8 cellular contexts compared by ENCODE assay signal in the genomic region with DNA sequence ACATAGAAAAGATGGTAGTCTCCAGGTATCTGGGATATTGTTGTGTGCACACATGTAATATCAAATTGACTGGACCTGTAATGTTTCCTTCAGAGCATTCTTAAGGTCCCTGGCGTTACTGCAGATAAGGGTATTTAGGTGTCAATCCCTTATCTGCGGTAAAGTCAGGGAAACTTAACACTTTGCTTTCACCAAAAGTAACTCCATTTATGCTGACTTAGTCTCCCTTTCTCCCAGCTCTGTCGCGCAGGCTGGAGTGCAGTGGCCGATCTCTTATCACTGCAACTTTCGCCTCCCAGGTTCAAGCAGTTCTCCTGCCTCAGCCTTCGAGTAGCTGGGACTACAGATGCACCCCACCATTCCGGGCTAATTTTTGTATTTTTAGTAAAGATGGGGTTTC.
DNase-seq lines count a peak whose midpoint lies in the region; TF ChIP-seq lines count a peak whose summit lies in the region.

No MANE protein-coding gene starts in this region.

- DNase-seq in OCI-M1 (lab: John Stamatoyannopoulos, UW) (peak; percentile 35), epithelial cell of esophagus (ENCODE audit: low read depth) (no peak), hypothalamus (lab: John Stamatoyannopoulos, UW) (no peak), 8988T (no peak)
- DNase-seq in NK-92 treated with Interleukin-12 subunit alpha and Interleukin-12 subunit beta, amount 100 ng/mL, for 24 hours (lab: John Stamatoyannopoulos, UW): no peak
- no peak for DNase-seq in stimulated activated CD4-positive, alpha-beta T cell treated with anti-CD3 and anti-CD28 coated beads, Interleukin-2, amount 100 ng/mL, for 48 hours

- TF ChIP-seq CTCF in DOHH2 (IDR thresholded peaks at IDR 0.05; ENCODE audit: low read depth, low read length, poor library complexity, severe bottlenecking) (no peak), epithelial cell of esophagus (IDR thresholded peaks at IDR 0.05; ENCODE audit: insufficient read depth, low read depth, low read length, missing control alignments) (no peak)

- peaks cover 63% of the 10 kb centered on the region for H3K79me2 ChIP-seq in DOHH2 (ENCODE audit: control insufficient read depth, low read length)

- H3K4me1 ChIP-seq in DOHH2 (ENCODE audit: control insufficient read depth, low read length) (peaks cover 47% of the 10 kb centered on the region), rectal smooth muscle tissue (ENCODE audit: control insufficient read depth, insufficient read depth, low read length) (peaks cover 25% of the 10 kb centered on the region)

- H3K4me2 ChIP-seq in DOHH2 (ENCODE audit: low read length): peak overlapping the region; percentile 92

- H3K27ac ChIP-seq in DOHH2 (ENCODE audit: low read depth, low read length): no peak overlapping the region
- no peak overlapping the region for H3K27ac ChIP-seq in rectal smooth muscle tissue (ENCODE audit: low read depth, low read length)

- peaks cover 48% of the 10 kb centered on the region for H3K36me3 ChIP-seq in DOHH2 (ENCODE audit: control insufficient read depth, low read length)
- H3K36me3 ChIP-seq in rectal smooth muscle tissue (ENCODE audit: control insufficient read depth, insufficient read depth, low read length): peaks cover 2% of the 10 kb centered on the region

- H3K9ac ChIP-seq in rectal smooth muscle tissue (ENCODE audit: low read length): no peak overlapping the region

- peaks cover 26% of the 10 kb centered on the region for H4K20me1 ChIP-seq in DOHH2 (ENCODE audit: control insufficient read depth, insufficient read depth, low read depth, low read length)

- H3K27me3 ChIP-seq in DOHH2 (ENCODE audit: control insufficient read depth, low read length) (no peaks in the 10 kb centered on the region), rectal smooth muscle tissue (ENCODE audit: control insufficient read depth, insufficient read depth, low read length) (no peaks in the 10 kb centered on the region)

- H3F3A ChIP-seq in DOHH2 (ENCODE audit: control insufficient read depth, insufficient read depth): no peaks in the 10 kb centered on the region

- H3K9me2 ChIP-seq in DOHH2 (replicated peaks; ENCODE audit: control insufficient read depth, low read length): no peaks in the 10 kb centered on the region

- H3K4me3 ChIP-seq in DOHH2 (ENCODE audit: low read length) (peak overlapping the region; percentile 82), epithelial cell of esophagus (ENCODE audit: low read length) (peak overlapping the region; percentile 44), rectal smooth muscle tissue (ENCODE audit: low read length) (peak overlapping the region; percentile 89)

- no peaks in the 10 kb centered on the region for H3K9me3 ChIP-seq in DOHH2 (ENCODE audit: control insufficient read depth, insufficient read depth, low read length)
